In the genomic region with DNA sequence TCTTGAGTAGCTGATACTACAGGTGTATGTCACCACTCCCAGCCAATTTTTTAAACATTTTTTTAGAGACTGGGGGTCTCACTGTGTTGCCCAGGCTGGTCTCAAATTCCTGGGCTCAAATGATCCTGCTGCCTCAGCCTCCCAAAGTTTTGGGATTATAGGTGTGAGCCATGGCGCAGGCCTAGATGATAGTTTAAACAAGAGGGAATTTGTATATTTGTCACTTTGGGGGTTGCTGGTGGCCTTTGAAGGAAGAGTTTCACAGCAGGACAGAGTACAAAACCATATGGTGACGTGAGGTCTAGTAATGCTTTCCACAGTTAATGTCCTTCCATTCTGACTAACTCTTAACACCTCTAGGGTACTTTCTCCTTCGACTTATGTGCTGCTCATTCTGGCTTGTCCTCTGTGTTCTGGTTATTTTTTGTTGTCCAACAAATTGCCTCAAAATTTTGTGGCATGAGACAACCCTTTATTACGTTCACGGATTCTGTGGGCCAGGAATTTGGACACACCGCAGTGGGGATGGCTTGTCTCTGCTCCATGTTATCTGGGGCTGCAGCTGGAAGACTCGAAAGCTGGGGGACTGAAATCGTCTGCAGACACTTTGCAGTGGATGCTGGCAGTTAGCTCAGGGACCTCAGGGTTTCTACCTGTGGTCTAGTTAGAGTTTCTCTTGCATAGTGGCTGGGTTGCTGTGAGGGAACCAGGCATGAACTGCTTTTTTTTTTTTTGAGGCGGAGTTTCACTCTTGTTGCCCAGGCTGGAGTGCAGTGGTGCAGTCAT, we compare ENCODE assay signal across 9 cellular contexts. TPM values are rescaled to one million over a fixed set of nuclear protein-coding genes. Genes with fewer than 3 reads are reported as not detected.
DNase-seq lines count a peak whose midpoint lies in the region; TF ChIP-seq lines count a peak whose summit lies in the region.
"Had no signal": no experiment of that assay in that cellular context is flagged by ENCODE, and none has a peak within 500 bp of the region (broad histone marks: within the 10 kb centered on the region; RNA-seq: fewer than 3 reads in every experiment).

No MANE protein-coding gene starts in this region.

- H3K4me3 ChIP-seq in HEK293 (ENCODE audit: low read depth, low read length), result no peak overlapping the region
- no peak overlapping the region for H3K4me3 ChIP-seq in BE2C (ENCODE audit: low read depth, low read length)

- peak; percentile 28 for DNase-seq in activated naive CD4-positive, alpha-beta T cell treated with anti-CD3 and anti-CD28 coated beads, Interleukin-2, amount 10 ng/mL, durations not matched to agents 7 days and 5 days
- no peak for DNase-seq in activated naive CD4-positive, alpha-beta T cell treated with anti-CD3 and anti-CD28 coated beads, Interleukin-2, amount 50 U/mL, for 16 hours
- DNase-seq in RWPE1 (ENCODE audit: low spot score), result no peak
- peak; percentile 58 for DNase-seq in stimulated activated CD8-positive, alpha-beta memory T cell treated with anti-CD3 and anti-CD28 coated beads, Interleukin-4, amount 100 ng/mL, for 48 hours
- no peak for DNase-seq in NCI-H748 (lab: John Stamatoyannopoulos, UW; ENCODE audit: unreplicated experiment)
- no peak for DNase-seq in caudate nucleus (lab: John Stamatoyannopoulos, UW)
- no peak for DNase-seq in BE2C
- DNase-seq: NCI-H2107 had no signal

- H3K27ac ChIP-seq in HEK293 (ENCODE audit: extremely low read depth, low read depth, low read length) (no peak overlapping the region), RWPE1 (peak overlapping the region; percentile 22; the same call in 1 of the 2 replicates), caudate nucleus (ENCODE audit: low read depth, low read length) (no peak overlapping the region)

- H3K9me3 ChIP-seq in HEK293 (ENCODE audit: control insufficient read depth, insufficient read depth, low read depth, low read length), result no peaks in the 10 kb centered on the region
- no peaks in the 10 kb centered on the region; the same call in 1 of the 2 replicates for H3K9me3 ChIP-seq in BE2C

- H3K27me3 Mint-ChIP-seq in activated naive CD4-positive, alpha-beta T cell treated with anti-CD3 and anti-CD28 coated beads, Interleukin-2, amount 10 ng/mL, durations not matched to agents 7 days and 5 days, result peaks cover 7% of the 10 kb centered on the region

- POLR2A ChIA-PET in HEK293 (lab: Yijun Ruan, JAX) (interaction anchor here (1.0 to 7.9 kb wide), 5 partner anchors 14 to 37 kb away, joined by 3 to 64 read pairs (median 37); partner anchors contain the start of genes FLOT1 and IER3), RWPE1 (lab: Yijun Ruan, JAX; ENCODE audit: low non-redundant PET) (no interaction called here)

- CTCF ChIA-PET in activated naive CD4-positive, alpha-beta T cell treated with anti-CD3 and anti-CD28 coated beads, Interleukin-2, amount 10 ng/mL, durations not matched to agents 7 days and 5 days (lab: Charles Lee), result interaction anchor here (0.6 to 2.0 kb wide), 3 partner anchors 20 to 150 kb away, joined by 3 to 7 read pairs (median 3); partner anchors contain the start of genes IER3 and MRPS18B
- CTCF ChIA-PET in HEK293 (lab: Yijun Ruan, JAX) (interaction anchor here (0.6 to 2.1 kb wide), 8 partner anchors 10 to 95 kb away, joined by 3 to 7 read pairs (median 4); partner anchors contain the start of gene DHX16), RWPE1 (lab: Yijun Ruan, JAX) (interaction anchor here (0.6 to 0.8 kb wide), 2 partner anchors 24 to 56 kb away, joined by 5 read pairs; no protein-coding TSS in a partner anchor)

- no peaks in the 10 kb centered on the region for H3K36me3 ChIP-seq in HEK293 (ENCODE audit: control insufficient read depth in 2 of 2, insufficient read depth in 1 of 2, low read length in 2 of 2)
- H3K36me3 ChIP-seq in BE2C, result no peaks in the 10 kb centered on the region

- peaks cover 2% of the 10 kb centered on the region for H3K36me3 Mint-ChIP-seq in activated naive CD4-positive, alpha-beta T cell treated with anti-CD3 and anti-CD28 coated beads, Interleukin-2, amount 10 ng/mL, durations not matched to agents 7 days and 5 days

- H3K4me3 Mint-ChIP-seq in activated naive CD4-positive, alpha-beta T cell treated with anti-CD3 and anti-CD28 coated beads, Interleukin-2, amount 10 ng/mL, durations not matched to agents 7 days and 5 days, result no peak overlapping the region

- no peaks in the 10 kb centered on the region for H3K9me3 Mint-ChIP-seq in activated naive CD4-positive, alpha-beta T cell treated with anti-CD3 and anti-CD28 coated beads, Interleukin-2, amount 10 ng/mL, durations not matched to agents 7 days and 5 days

- peak overlapping the region; percentile 2 for H3K27ac Mint-ChIP-seq in activated naive CD4-positive, alpha-beta T cell treated with anti-CD3 and anti-CD28 coated beads, Interleukin-2, amount 10 ng/mL, durations not matched to agents 7 days and 5 days

- peaks cover 75% of the 10 kb centered on the region for H3K4me1 Mint-ChIP-seq in activated naive CD4-positive, alpha-beta T cell treated with anti-CD3 and anti-CD28 coated beads, Interleukin-2, amount 10 ng/mL, durations not matched to agents 7 days and 5 days

- no peaks in the 10 kb centered on the region for H3K27me3 ChIP-seq in BE2C

- TF ChIP-seq CTCF in HEK293 (tag by site-specific recombination; IDR thresholded peaks at IDR 0.05) (no peak), RWPE1 (conservative IDR thresholded peaks at IDR 0.05; ENCODE audit: low read depth) (no peak), BE2C (IDR thresholded peaks at IDR 0.05; ENCODE audit: low read depth, low read length) (no peak)

- H3K4me1 ChIP-seq in HEK293 (ENCODE audit: control insufficient read depth, insufficient read depth, low read length) (peaks cover 30% of the 10 kb centered on the region), BE2C (peaks cover 19% of the 10 kb centered on the region)

TF ChIP-seq in HEK293, 187 proteins besides CTCF, POLR2A, EP300 and RAD21 (continues in another document):
- TF ChIP-seq ZNF791 (tag by site-specific recombination; IDR thresholded peaks at IDR 0.05) (no peak), ZNF362 (tag by site-specific recombination; IDR thresholded peaks at IDR 0.05) (no peak), ZNF670 (tag by site-specific recombination; IDR thresholded peaks at IDR 0.05; ENCODE audit: low read depth) (no peak), ZSCAN18 (tag by site-specific recombination; IDR thresholded peaks at IDR 0.05) (no peak), ZNF302 (tag by site-specific recombination; IDR thresholded peaks at IDR 0.05; ENCODE audit: low read depth) (no peak), ZNF10 (tag by site-specific recombination; IDR thresholded peaks at IDR 0.05) (0 out of 2 replicates have a peak, but pooled peaks have one; percentile 28), ZNF121 (tag by site-specific recombination; IDR thresholded peaks at IDR 0.05) (peak; percentile 77), ZNF560 (tag by site-specific recombination; IDR thresholded peaks at IDR 0.05; ENCODE audit: borderline replicate concordance) (no peak), ZBTB48 (tag by site-specific recombination; IDR thresholded peaks at IDR 0.05) (no peak), ZNF623 (tag by site-specific recombination; IDR thresholded peaks at IDR 0.05) (no peak)
- TF ChIP-seq, protein P1, sequence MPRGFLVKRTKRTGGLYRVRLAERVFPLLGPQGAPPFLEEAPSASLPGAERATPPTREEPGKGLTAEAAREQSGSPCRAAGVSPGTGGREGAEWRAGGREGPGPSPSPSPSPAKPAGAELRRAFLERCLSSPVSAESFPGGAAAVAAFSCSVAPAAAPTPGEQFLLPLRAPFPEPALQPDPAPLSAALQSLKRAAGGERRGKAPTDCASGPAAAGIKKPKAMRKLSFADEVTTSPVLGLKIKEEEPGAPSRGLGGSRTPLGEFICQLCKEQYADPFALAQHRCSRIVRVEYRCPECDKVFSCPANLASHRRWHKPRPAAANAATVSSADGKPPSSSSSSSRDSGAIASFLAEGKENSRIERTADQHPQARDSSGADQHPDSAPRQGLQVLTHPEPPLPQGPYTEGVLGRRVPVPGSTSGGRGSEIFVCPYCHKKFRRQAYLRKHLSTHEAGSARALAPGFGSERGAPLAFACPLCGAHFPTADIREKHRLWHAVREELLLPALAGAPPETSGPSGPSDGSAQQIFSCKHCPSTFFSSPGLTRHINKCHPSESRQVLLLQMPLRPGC (tag by site-specific recombination; IDR thresholded peaks at IDR 0.05), result no peak
- TF ChIP-seq, protein P2, sequence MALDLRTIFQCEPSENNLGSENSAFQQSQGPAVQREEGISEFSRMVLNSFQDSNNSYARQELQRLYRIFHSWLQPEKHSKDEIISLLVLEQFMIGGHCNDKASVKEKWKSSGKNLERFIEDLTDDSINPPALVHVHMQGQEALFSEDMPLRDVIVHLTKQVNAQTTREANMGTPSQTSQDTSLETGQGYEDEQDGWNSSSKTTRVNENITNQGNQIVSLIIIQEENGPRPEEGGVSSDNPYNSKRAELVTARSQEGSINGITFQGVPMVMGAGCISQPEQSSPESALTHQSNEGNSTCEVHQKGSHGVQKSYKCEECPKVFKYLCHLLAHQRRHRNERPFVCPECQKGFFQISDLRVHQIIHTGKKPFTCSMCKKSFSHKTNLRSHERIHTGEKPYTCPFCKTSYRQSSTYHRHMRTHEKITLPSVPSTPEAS (tag by site-specific recombination; IDR thresholded peaks at IDR 0.05), result no peak

RNA-seq across cellular contexts. Expression of gene IER3, which starts 23.0 kb away (rescaled TPM):
- polyA plus RNA-seq in BE2C (2012; ENCODE audit: insufficient read depth, insufficient read length, low read depth), result 6.2 TPM

RNA-seq across cellular contexts. Expression of gene FLOT1, which starts 24.9 kb away (rescaled TPM):
- 190 TPM for polyA plus RNA-seq in BE2C (2012; ENCODE audit: insufficient read depth, insufficient read length, low read depth)

RNA-seq across cellular contexts. Expression of gene TUBB, which starts 47.2 kb away (rescaled TPM):
- polyA plus RNA-seq in BE2C (2012; ENCODE audit: insufficient read depth, insufficient read length, low read depth), result 764 TPM

RNA-seq across cellular contexts. Expression of gene MDC1, which starts 50.3 kb away (rescaled TPM):
- 41.4 TPM for polyA plus RNA-seq in BE2C (2012; ENCODE audit: insufficient read depth, insufficient read length, low read depth)

Comparison
In these comparisons a context has a peak if more than half of its experiments do, and no peak if none do; other contexts are left out.
1. DNase-seq: peak in activated naive CD4-positive, alpha-beta T cell treated with anti-CD3 and anti-CD28 coated beads, Interleukin-2, amount 10 ng/mL, durations not matched to agents 7 days and 5 days (single experiment) and stimulated activated CD8-positive, alpha-beta memory T cell treated with anti-CD3 and anti-CD28 coated beads, Interleukin-4, amount 100 ng/mL, for 48 hours (single experiment); none in activated naive CD4-positive, alpha-beta T cell treated with anti-CD3 and anti-CD28 coated beads, Interleukin-2, amount 50 U/mL, for 16 hours (single experiment), RWPE1 (single experiment), NCI-H748 (single experiment), caudate nucleus (0 of 61) and BE2C (single experiment).